1 cellular context compared by ENCODE assay signal in genomic region chr14:98953544-98954346, GRCh38.
TF ChIP-seq lines count a peak whose summit lies in the region.

No MANE protein-coding gene starts in this region.

TF ChIP-seq in A549, 52 proteins besides CTCF, POLR2A, EP300 and RAD21 (continued from another document):
- TF ChIP-seq ATOH8 (CRISPR knock-in tag; IDR thresholded peaks at IDR 0.05; ENCODE audit: low read depth) (no peak), EHF (CRISPR knock-in tag; IDR thresholded peaks at IDR 0.05) (no peak)
TF ChIP-seq in A549: peak in this region for 7.
